Comparison of ENCODE assay signal across 1 cellular context in the genomic region with DNA sequence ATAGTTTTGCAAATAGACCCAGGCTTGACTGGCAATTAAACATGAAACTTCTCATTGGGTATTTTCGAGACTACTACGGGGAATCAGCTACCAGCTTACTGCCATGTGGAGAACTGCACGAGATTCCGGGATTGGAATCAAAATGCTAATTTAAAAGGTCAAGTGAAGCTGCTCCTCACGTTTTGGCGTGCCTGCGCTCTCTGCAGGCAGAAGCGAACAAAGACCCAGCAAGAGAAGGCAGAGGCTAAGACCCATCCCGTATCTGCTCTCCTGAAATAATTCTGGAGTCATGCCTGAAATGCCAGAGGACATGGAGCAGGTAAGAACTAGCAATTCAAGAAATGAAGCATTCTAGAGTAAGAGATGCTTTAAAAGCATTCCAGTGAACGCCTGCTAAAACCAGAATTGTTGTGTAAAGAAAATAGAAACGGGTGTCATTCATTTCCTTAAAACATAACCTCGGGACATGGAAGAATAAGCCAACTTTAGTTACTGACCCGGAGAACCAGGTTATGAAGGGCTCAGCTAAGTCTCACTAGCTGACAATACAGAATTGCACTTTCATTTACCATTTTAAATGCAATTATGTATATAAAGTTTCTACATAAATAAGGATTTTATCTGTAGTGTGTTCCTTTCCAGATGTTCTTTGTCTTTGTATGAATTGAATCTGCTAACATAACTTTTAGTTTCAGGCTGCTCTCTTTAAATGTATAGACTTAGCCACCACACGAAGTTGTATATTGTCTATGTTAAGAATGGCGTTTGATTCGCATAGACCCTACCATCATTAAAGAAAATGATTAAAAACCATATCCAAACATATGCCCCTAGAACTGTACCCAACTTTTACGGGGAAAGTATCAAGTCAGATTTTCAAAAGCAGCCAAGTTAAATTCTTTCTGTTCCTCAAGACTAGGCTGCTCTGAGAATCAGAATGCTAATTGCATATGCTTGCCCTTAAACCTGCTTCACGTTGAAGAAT.
TF ChIP-seq lines count a peak whose summit lies in the region.

No MANE protein-coding gene starts in this region.

TF ChIP-seq in HEK293, 187 proteins besides CTCF, POLR2A, EP300 and RAD21 (continued from another document and continues in another):
- TF ChIP-seq ZBTB49 (tag by site-specific recombination; IDR thresholded peaks at IDR 0.05; ENCODE audit: low read depth), result no peak
- TF ChIP-seq, protein P1, sequence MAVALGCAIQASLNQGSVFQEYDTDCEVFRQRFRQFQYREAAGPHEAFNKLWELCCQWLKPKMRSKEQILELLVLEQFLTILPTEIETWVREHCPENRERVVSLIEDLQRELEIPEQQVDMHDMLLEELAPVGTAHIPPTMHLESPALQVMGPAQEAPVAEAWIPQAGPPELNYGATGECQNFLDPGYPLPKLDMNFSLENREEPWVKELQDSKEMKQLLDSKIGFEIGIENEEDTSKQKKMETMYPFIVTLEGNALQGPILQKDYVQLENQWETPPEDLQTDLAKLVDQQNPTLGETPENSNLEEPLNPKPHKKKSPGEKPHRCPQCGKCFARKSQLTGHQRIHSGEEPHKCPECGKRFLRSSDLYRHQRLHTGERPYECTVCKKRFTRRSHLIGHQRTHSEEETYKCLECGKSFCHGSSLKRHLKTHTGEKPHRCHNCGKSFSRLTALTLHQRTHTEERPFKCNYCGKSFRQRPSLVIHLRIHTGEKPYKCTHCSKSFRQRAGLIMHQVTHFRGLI (tag by site-specific recombination; IDR thresholded peaks at IDR 0.05), result no peak
- 0 out of 2 replicates have a peak, but pooled peaks have one; percentile 49 for TF ChIP-seq ZSCAN30 (tag by site-specific recombination; IDR thresholded peaks at IDR 0.05)
- peak; percentile 45 for TF ChIP-seq ZNF654 (tag by site-specific recombination; IDR thresholded peaks at IDR 0.05; ENCODE audit: low read depth)
- TF ChIP-seq ZNF645 (tag by site-specific recombination; IDR thresholded peaks at IDR 0.05), result no peak
- TF ChIP-seq, protein P2, sequence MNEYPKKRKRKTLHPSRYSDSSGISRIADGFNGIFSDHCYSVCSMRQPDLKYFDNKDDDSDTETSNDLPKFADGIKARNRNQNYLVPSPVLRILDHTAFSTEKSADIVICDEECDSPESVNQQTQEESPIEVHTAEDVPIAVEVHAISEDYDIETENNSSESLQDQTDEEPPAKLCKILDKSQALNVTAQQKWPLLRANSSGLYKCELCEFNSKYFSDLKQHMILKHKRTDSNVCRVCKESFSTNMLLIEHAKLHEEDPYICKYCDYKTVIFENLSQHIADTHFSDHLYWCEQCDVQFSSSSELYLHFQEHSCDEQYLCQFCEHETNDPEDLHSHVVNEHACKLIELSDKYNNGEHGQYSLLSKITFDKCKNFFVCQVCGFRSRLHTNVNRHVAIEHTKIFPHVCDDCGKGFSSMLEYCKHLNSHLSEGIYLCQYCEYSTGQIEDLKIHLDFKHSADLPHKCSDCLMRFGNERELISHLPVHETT (tag by site-specific recombination; IDR thresholded peaks at IDR 0.05), result no peak
- TF ChIP-seq ZNF510 (tag by site-specific recombination; IDR thresholded peaks at IDR 0.05; ENCODE audit: insufficient replicate concordance), result peak; percentile 14
- peak; percentile 98 for TF ChIP-seq ZNF664 (tag by site-specific recombination; IDR thresholded peaks at IDR 0.05)
- TF ChIP-seq IKZF3 (tag by site-specific recombination; IDR thresholded peaks at IDR 0.05), result peak; percentile 93
- no peak for TF ChIP-seq ZNF558 (tag by site-specific recombination; IDR thresholded peaks at IDR 0.05)
- TF ChIP-seq ZNF530 (tag by site-specific recombination; IDR thresholded peaks at IDR 0.05; ENCODE audit: low read depth), result no peak
- TF ChIP-seq, protein P3, sequence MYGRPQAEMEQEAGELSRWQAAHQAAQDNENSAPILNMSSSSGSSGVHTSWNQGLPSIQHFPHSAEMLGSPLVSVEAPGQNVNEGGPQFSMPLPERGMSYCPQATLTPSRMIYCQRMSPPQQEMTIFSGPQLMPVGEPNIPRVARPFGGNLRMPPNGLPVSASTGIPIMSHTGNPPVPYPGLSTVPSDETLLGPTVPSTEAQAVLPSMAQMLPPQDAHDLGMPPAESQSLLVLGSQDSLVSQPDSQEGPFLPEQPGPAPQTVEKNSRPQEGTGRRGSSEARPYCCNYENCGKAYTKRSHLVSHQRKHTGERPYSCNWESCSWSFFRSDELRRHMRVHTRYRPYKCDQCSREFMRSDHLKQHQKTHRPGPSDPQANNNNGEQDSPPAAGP (tag by site-specific recombination; IDR thresholded peaks at IDR 0.05), result no peak
- TF ChIP-seq ZNF266 (tag by site-specific recombination; IDR thresholded peaks at IDR 0.05; ENCODE audit: low read depth), result no peak
- no peak for TF ChIP-seq ZNF677 (tag by site-specific recombination; IDR thresholded peaks at IDR 0.05)
- TF ChIP-seq ZNF701 (tag by site-specific recombination; IDR thresholded peaks at IDR 0.05), result no peak
- TF ChIP-seq, protein P4, sequence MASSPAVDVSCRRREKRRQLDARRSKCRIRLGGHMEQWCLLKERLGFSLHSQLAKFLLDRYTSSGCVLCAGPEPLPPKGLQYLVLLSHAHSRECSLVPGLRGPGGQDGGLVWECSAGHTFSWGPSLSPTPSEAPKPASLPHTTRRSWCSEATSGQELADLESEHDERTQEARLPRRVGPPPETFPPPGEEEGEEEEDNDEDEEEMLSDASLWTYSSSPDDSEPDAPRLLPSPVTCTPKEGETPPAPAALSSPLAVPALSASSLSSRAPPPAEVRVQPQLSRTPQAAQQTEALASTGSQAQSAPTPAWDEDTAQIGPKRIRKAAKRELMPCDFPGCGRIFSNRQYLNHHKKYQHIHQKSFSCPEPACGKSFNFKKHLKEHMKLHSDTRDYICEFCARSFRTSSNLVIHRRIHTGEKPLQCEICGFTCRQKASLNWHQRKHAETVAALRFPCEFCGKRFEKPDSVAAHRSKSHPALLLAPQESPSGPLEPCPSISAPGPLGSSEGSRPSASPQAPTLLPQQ (tag by site-specific recombination; IDR thresholded peaks at IDR 0.05), result peak; percentile 76
- TF ChIP-seq, protein P5, sequence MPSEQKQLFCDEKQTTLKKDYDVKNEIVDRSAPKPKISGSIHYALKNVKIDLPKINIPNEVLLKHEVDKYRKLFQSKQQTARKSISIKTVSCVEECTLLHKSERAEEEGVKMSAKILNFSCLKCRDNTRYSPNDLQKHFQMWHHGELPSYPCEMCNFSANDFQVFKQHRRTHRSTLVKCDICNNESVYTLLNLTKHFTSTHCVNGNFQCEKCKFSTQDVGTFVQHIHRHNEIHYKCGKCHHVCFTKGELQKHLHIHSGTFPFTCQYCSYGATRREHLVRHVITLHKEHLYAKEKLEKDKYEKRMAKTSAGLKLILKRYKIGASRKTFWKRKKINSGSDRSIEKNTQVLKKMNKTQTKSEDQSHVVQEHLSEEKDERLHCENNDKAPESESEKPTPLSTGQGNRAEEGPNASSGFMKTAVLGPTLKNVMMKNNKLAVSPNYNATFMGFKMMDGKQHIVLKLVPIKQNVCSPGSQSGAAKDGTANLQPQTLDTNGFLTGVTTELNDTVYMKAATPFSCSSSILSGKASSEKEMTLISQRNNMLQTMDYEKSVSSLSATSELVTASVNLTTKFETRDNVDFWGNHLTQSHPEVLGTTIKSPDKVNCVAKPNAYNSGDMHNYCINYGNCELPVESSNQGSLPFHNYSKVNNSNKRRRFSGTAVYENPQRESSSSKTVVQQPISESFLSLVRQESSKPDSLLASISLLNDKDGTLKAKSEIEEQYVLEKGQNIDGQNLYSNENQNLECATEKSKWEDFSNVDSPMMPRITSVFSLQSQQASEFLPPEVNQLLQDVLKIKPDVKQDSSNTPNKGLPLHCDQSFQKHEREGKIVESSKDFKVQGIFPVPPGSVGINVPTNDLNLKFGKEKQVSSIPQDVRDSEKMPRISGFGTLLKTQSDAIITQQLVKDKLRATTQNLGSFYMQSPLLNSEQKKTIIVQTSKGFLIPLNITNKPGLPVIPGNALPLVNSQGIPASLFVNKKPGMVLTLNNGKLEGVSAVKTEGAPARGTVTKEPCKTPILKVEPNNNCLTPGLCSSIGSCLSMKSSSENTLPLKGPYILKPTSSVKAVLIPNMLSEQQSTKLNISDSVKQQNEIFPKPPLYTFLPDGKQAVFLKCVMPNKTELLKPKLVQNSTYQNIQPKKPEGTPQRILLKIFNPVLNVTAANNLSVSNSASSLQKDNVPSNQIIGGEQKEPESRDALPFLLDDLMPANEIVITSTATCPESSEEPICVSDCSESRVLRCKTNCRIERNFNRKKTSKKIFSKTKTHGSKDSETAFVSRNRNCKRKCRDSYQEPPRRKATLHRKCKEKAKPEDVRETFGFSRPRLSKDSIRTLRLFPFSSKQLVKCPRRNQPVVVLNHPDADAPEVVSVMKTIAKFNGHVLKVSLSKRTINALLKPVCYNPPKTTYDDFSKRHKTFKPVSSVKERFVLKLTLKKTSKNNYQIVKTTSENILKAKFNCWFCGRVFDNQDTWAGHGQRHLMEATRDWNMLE (tag by site-specific recombination; conservative IDR thresholded peaks at IDR 0.05; ENCODE audit: low read depth), result 0 out of 2 replicates have a peak, but pooled peaks have one; percentile 29
- TF ChIP-seq ZNF248 (tag by site-specific recombination; IDR thresholded peaks at IDR 0.05), result no peak
- no peak; the same call in 1 of the 2 replicates for TF ChIP-seq MZF1 (tag by site-specific recombination; IDR thresholded peaks at IDR 0.05; ENCODE audit: borderline replicate concordance)
- no peak for TF ChIP-seq ZNF514 (tag by site-specific recombination; IDR thresholded peaks at IDR 0.05)
- no peak for TF ChIP-seq ZNF311 (tag by site-specific recombination; IDR thresholded peaks at IDR 0.05; ENCODE audit: borderline replicate concordance)
- no peak for TF ChIP-seq ZNF544 (tag by site-specific recombination; IDR thresholded peaks at IDR 0.05)
- no peak for TF ChIP-seq ZNF791 (tag by site-specific recombination; IDR thresholded peaks at IDR 0.05)
- TF ChIP-seq HOXC10 (CRISPR knock-in tag; IDR thresholded peaks at IDR 0.05), result no peak
- 0 out of 2 replicates have a peak, but pooled peaks have one; percentile 15 for TF ChIP-seq ZNF596 (tag by site-specific recombination; IDR thresholded peaks at IDR 0.05)
- peak; percentile 49; the same call in 1 of the 2 replicates for TF ChIP-seq ZFP69B (tag by site-specific recombination; IDR thresholded peaks at IDR 0.05)
- TF ChIP-seq, protein P6, sequence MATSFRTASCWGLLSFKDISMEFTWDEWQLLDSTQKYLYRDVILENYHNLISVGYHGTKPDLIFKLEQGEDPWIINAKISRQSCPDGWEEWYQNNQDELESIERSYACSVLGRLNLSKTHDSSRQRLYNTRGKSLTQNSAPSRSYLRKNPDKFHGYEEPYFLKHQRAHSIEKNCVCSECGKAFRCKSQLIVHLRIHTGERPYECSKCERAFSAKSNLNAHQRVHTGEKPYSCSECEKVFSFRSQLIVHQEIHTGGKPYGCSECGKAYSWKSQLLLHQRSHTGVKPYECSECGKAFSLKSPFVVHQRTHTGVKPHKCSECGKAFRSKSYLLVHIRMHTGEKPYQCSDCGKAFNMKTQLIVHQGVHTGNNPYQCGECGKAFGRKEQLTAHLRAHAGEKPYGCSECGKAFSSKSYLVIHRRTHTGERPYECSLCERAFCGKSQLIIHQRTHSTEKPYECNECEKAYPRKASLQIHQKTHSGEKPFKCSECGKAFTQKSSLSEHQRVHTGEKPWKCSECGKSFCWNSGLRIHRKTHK (tag by site-specific recombination; IDR thresholded peaks at IDR 0.05), result no peak
- no peak for TF ChIP-seq ZFHX2 (tag by site-specific recombination; conservative IDR thresholded peaks at IDR 0.05)
- peak; percentile 41 for TF ChIP-seq ZBTB26 (tag by site-specific recombination; optimal IDR thresholded peaks at IDR 0.05)
- TF ChIP-seq ZNF174 (tag by site-specific recombination; IDR thresholded peaks at IDR 0.05), result no peak
- no peak for TF ChIP-seq ZNF529 (tag by site-specific recombination; IDR thresholded peaks at IDR 0.05; ENCODE audit: insufficient replicate concordance)
- TF ChIP-seq ZNF354C (tag by site-specific recombination; IDR thresholded peaks at IDR 0.05; ENCODE audit: borderline replicate concordance, low read depth), result no peak
- no peak for TF ChIP-seq ZFP3 (tag by site-specific recombination; IDR thresholded peaks at IDR 0.05; ENCODE audit: low read depth)
